In the genomic region with DNA sequence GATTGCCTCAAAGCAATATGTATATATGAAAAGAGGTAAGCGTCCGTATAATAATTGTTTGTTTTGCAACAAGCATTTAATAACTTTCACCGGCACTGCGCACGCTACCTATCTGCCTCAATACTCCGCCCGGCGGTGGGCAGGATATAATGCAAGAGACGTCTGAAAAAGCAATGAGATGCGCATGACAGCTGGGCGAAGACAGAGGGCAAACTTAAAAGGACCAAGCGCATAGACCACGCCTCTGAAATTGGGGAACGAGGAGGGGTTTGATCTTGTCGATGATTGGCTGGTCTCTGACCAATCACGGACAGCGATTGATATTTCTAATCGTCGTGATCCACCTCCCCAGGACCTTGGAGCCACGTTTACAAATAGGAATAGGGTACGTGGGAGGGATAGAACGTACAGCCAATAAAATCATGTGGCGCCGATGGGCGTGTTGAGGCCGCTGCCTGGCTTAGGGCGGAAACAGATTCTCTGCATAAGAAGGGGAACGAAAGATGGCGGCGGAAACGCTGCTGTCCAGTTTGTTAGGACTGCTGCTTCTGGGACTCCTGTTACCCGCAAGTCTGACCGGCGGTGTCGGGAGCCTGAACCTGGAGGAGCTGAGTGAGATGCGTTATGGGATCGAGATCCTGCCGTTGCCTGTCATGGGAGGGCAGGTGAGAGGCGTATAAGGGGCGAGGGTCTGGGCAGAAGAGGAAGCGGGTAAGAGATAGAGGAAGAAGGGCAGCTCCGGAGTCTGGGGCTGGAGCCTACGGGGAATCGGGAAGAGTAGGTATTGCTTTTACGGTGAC, we compare ENCODE assay signal across 1 cellular context.
TF ChIP-seq lines count a peak whose summit lies in the region.

A gene with protein sequence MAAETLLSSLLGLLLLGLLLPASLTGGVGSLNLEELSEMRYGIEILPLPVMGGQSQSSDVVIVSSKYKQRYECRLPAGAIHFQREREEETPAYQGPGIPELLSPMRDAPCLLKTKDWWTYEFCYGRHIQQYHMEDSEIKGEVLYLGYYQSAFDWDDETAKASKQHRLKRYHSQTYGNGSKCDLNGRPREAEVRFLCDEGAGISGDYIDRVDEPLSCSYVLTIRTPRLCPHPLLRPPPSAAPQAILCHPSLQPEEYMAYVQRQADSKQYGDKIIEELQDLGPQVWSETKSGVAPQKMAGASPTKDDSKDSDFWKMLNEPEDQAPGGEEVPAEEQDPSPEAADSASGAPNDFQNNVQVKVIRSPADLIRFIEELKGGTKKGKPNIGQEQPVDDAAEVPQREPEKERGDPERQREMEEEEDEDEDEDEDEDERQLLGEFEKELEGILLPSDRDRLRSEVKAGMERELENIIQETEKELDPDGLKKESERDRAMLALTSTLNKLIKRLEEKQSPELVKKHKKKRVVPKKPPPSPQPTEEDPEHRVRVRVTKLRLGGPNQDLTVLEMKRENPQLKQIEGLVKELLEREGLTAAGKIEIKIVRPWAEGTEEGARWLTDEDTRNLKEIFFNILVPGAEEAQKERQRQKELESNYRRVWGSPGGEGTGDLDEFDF (plus strand): TSS at position 474 of the 800 bp plus-strand sequence. CDS start 30 bp downstream, at position 504.

TF ChIP-seq in IMR-90, 13 proteins besides CTCF, POLR2A, EP300 and RAD21:
- TF ChIP-seq, protein P1, sequence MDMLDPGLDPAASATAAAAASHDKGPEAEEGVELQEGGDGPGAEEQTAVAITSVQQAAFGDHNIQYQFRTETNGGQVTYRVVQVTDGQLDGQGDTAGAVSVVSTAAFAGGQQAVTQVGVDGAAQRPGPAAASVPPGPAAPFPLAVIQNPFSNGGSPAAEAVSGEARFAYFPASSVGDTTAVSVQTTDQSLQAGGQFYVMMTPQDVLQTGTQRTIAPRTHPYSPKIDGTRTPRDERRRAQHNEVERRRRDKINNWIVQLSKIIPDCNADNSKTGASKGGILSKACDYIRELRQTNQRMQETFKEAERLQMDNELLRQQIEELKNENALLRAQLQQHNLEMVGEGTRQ (IDR thresholded peaks at IDR 0.05; ENCODE audit: low read depth, low read length) = peak; percentile 52; the same call in 1 of the 2 replicates
- TF ChIP-seq RFX5 (IDR thresholded peaks at IDR 0.05; ENCODE audit: low read depth, low read length) = no peak
- TF ChIP-seq, protein P2, sequence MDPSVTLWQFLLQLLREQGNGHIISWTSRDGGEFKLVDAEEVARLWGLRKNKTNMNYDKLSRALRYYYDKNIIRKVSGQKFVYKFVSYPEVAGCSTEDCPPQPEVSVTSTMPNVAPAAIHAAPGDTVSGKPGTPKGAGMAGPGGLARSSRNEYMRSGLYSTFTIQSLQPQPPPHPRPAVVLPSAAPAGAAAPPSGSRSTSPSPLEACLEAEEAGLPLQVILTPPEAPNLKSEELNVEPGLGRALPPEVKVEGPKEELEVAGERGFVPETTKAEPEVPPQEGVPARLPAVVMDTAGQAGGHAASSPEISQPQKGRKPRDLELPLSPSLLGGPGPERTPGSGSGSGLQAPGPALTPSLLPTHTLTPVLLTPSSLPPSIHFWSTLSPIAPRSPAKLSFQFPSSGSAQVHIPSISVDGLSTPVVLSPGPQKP (IDR thresholded peaks at IDR 0.05; ENCODE audit: borderline replicate concordance, low read depth, low read length) = no peak
- TF ChIP-seq NFE2L2 (IDR thresholded peaks at IDR 0.05; ENCODE audit: low read depth, low read length) = no peak
- TF ChIP-seq CEBPB (IDR thresholded peaks at IDR 0.05; ENCODE audit: low read depth, low read length) = peak; percentile 55
- TF ChIP-seq MAZ (IDR thresholded peaks at IDR 0.05; ENCODE audit: borderline replicate concordance, low read depth, low read length) = peak; percentile 36; the same call in 1 of the 2 replicates
- TF ChIP-seq SMC3 (IDR thresholded peaks at IDR 0.05; ENCODE audit: low read depth, low read length) = peak; percentile 30; the same call in 1 of the 2 replicates
- peak; percentile 69 for TF ChIP-seq MXI1 (IDR thresholded peaks at IDR 0.05; ENCODE audit: borderline replicate concordance, low read depth, low read length)
- TF ChIP-seq BHLHE40 (IDR thresholded peaks at IDR 0.05; ENCODE audit: low read depth, low read length) = no peak
- TF ChIP-seq MAFK (IDR thresholded peaks at IDR 0.05; ENCODE audit: low read depth, low read length) = no peak
- no peak for TF ChIP-seq CHD1 (IDR thresholded peaks at IDR 0.05; ENCODE audit: low read depth, low read length)
- TF ChIP-seq FOS (IDR thresholded peaks at IDR 0.05; ENCODE audit: low read depth, low read length) = peak; percentile 39; the same call in 1 of the 2 replicates
- TF ChIP-seq RCOR1 (IDR thresholded peaks at IDR 0.05; ENCODE audit: insufficient replicate concordance, low read length) = no peak
TF ChIP-seq in IMR-90: peak in this region for 6.
